In the genomic region with DNA sequence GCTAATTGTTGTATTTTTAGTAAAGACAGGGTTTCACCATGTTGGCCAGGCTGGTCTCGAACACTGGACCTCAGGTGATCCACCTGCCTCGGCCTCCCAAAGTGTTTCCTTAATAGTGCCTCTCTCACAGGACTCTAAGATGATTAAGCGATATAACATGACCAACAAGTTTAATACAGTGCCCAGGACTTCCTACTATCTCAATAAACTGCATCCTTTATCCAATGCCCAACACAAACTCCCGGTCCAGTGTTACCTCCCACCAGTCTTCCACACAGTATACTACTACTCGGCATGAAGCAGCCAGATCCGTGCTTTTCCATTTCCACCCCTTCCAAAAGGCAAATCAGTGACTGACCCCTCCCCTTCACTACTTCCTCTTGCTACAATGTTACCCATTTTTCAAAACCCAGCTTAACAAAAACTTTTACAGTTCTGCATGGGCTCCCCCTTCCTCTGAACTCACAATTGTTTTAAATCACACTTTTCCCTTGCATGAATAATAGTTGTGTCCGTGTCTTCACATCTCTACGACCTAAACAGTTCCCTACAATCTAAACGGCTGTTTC, we compare ENCODE assay signal across 9 cellular contexts. TPM values are rescaled to one million over a fixed set of nuclear protein-coding genes. Genes with fewer than 3 reads are reported as not detected.
DNase-seq lines count a peak whose midpoint lies in the region; ATAC-seq, FAIRE-seq and TF ChIP-seq lines count a peak whose summit lies in the region.
"Had no signal": no experiment of that assay in that cellular context is flagged by ENCODE, and none has a peak within 500 bp of the region (broad histone marks: within the 10 kb centered on the region; RNA-seq: fewer than 3 reads in every experiment).

No MANE protein-coding gene starts in this region.

- CTCF ChIA-PET in AG04449 (lab: Yijun Ruan, JAX) = interaction anchor here (1.1 to 13.1 kb wide), 4 partner anchors 9 to 35 kb away, joined by 3 to 203 read pairs (median 4); a partner anchor contains a TSS
- CTCF ChIA-PET in IMR-90 (lab: Yijun Ruan, JAX) = interaction anchor here (0.6 kb wide), 2 partner anchors 10 to 48 kb away, joined by 4 read pairs; no protein-coding TSS in a partner anchor
- CTCF ChIA-PET in GM12878 (lab: Yijun Ruan, JAX) = interaction anchor here (0.7 to 2.0 kb wide), 6 partner anchors 13 to 117 kb away, joined by 3 to 9 read pairs (median 5); a partner anchor contains a TSS

- peak overlapping the region; percentile 86 for H3K23ac ChIP-seq in IMR-90 (ENCODE audit: low read depth, low read length)

- H2BK5ac ChIP-seq in IMR-90 (ENCODE audit: low read depth, low read length, poor library complexity, severe bottlenecking) = no peak overlapping the region

- peaks cover 11% of the 10 kb centered on the region for H4K20me1 ChIP-seq in IMR-90 (ENCODE audit: insufficient read depth, low read length)
- H4K20me1 ChIP-seq in GM12878 (ENCODE audit: control insufficient read depth, insufficient read depth) = no peaks in the 10 kb centered on the region; the same call in 1 of the 2 replicates

- POLR2A ChIA-PET in AG04449 (lab: Yijun Ruan, JAX) (interaction anchor here (0.7 to 2.0 kb wide), 2 partner anchors 13 to 33 kb away, joined by 3 to 8 read pairs; a partner anchor contains a TSS), IMR-90 (lab: Charles Lee; ENCODE audit: unreplicated experiment) (interaction anchor here (0.9 kb wide), 1 partner anchor 33 kb away, joined by 3 read pairs; no protein-coding TSS in a partner anchor), GM12878 (lab: Charles Lee) (interaction anchor here (0.6 to 2.3 kb wide), 6 partner anchors 31 to 142 kb away, joined by 3 to 7 read pairs (median 3); a partner anchor contains a TSS)

- no peak overlapping the region for H2BK120ac ChIP-seq in IMR-90 (ENCODE audit: low read depth, low read length)

- H4K8ac ChIP-seq in IMR-90 (ENCODE audit: low read depth in 2 of 2, low read length in 2 of 2) = peak overlapping the region; percentile 38 to 48; a peak in 2 of 4 replicates

- peak overlapping the region; percentile 93 for H2AK9ac ChIP-seq in IMR-90 (replicated peaks; ENCODE audit: low read depth, low read length, poor library complexity)

- intact Hi-C loops in IMR-90 (cut with micrococcal nuclease) = no loop called here
- intact Hi-C loops in GM12878 (cut with micrococcal nuclease; ENCODE audit: unreplicated experiment) = loop anchor here (5.0 kb wide), 1 partner anchor 120 kb away; a partner anchor contains a TSS

- RAD21 ChIA-PET in GM12878 (lab: Charles Lee; ENCODE audit: unreplicated experiment) = interaction anchor here (1.1 kb wide), 1 partner anchor 128 kb away, joined by 3 read pairs; no protein-coding TSS in a partner anchor

- ATAC-seq in IMR-90 (ENCODE audit: low read depth) (peak; percentile 12; the same call in 1 of the 2 replicates), GM12878 (no peak), GM19023 (IDR thresholded peaks at IDR 0.05; ENCODE audit: unreplicated experiment) (no peak)

- BruUV-seq in IMR-90 (replicated peaks; lab: Mats Ljungman, UMichigan) = no TSS peak
- TSS peak; percentile 75 for BruUV-seq in GM12878 (replicated peaks; lab: Mats Ljungman, UMichigan)

- H3K27me3 ChIP-seq in IMR-90 (ENCODE audit: control insufficient read depth, insufficient read depth, low read length) (no peaks in the 10 kb centered on the region), GM12878 (replicated peaks in 1 of 2; ENCODE audit: control insufficient read depth in 2 of 2, insufficient read depth in 2 of 2, low read length in 1 of 2) (no peaks in the 10 kb centered on the region), mononuclear cell (ENCODE audit: insufficient read depth, low read length) (no peaks in the 10 kb centered on the region)

- dilution Hi-C loops in IMR-90 (cut with HindIII; ENCODE audit: low sequenced_read_pairs, unreplicated experiment) = no loop called here

- H3K9me1 ChIP-seq in IMR-90 (ENCODE audit: insufficient read depth, low read length) = peaks cover 4% of the 10 kb centered on the region; the same call in 1 of the 2 replicates

- peak overlapping the region; percentile 43; the same call in 1 of the 2 replicates for H3K56ac ChIP-seq in IMR-90 (ENCODE audit: extremely low read depth, insufficient read depth, low read length)

- H3K4me2 ChIP-seq in IMR-90 (ENCODE audit: low read depth, low read length) = peak overlapping the region; percentile 81
- peak overlapping the region; percentile 38 for H3K4me2 ChIP-seq in GM12878 (ENCODE audit: control insufficient read depth, insufficient read depth)

- H4K5ac ChIP-seq in IMR-90 (ENCODE audit: low read depth, low read length) = no peak overlapping the region

- H3K4ac ChIP-seq in IMR-90 (ENCODE audit: low read depth, low read length) = peak overlapping the region; percentile 90; the same call in 1 of the 2 replicates

- TF ChIP-seq RAD21 in IMR-90 (IDR thresholded peaks at IDR 0.05; ENCODE audit: low read length) (no peak), GM12878 (IDR thresholded peaks at IDR 0.05; ENCODE audit: insufficient read depth, low read depth, low read length) (no peak)

- H3K36me3 ChIP-seq in IMR-90 (ENCODE audit: control insufficient read depth, insufficient read depth, low read length) (peaks cover 39% of the 10 kb centered on the region), GM12878 (ENCODE audit: control insufficient read depth in 2 of 2, insufficient read depth in 2 of 2, low read length in 1 of 2) (peaks cover 18 to 27% of the 10 kb centered on the region in 2 experiments)

- no peak for TF ChIP-seq EP300 in GM12878 (IDR thresholded peaks at IDR 0.05; ENCODE audit: borderline replicate concordance in 1 of 2, control insufficient read depth in 1 of 2, low read depth in 2 of 2, low read length in 2 of 2)

- peaks cover 33% of the 10 kb centered on the region for H3K79me2 ChIP-seq in GM12878 (ENCODE audit: control insufficient read depth, insufficient read depth, low read length)

- H3K4me3 ChIP-seq in AG04449 (ENCODE audit: low read depth, low read length) = peak overlapping the region; percentile 98
- H3K4me3 ChIP-seq in IMR-90 (ENCODE audit: insufficient read depth, low read depth, low read length) = peak overlapping the region; percentile 78
- H3K4me3 ChIP-seq in GM12878 = peak overlapping the region; percentile 90
- H3K4me3 ChIP-seq in mononuclear cell (ENCODE audit: low read length) = peak overlapping the region; percentile 59

- H3K27ac ChIP-seq in IMR-90 (ENCODE audit: insufficient read depth, low read length) (no peak overlapping the region), GM12878 (ENCODE audit: control insufficient read depth, insufficient read depth) (peak overlapping the region; percentile 75)

- TF ChIP-seq CTCF in AG04449 (IDR thresholded peaks at IDR 0.05; ENCODE audit: insufficient read depth, low read length, missing control alignments) = no peak
- TF ChIP-seq CTCF in IMR-90 (conservative IDR thresholded peaks at IDR 0.05; ENCODE audit: low read depth, low read length) = no peak
- no peak for TF ChIP-seq CTCF in GM12878 (IDR thresholded peaks at IDR 0.05 in 2 of 3, conservative IDR thresholded peaks at IDR 0.05 in 1 of 3; ENCODE audit: control insufficient read depth in 2 of 3, extremely low read depth in 1 of 3, insufficient read depth in 1 of 3, low read depth in 3 of 3, low read length in 3 of 3)
- TF ChIP-seq CTCF in GM13976 (IDR thresholded peaks at IDR 0.05; ENCODE audit: borderline replicate concordance, control extremely low read depth, extremely low read depth, insufficient read depth, missing control alignments) = no peak

- H3K9ac ChIP-seq in IMR-90 (ENCODE audit: low read depth, low read length) (peak overlapping the region; percentile 85), GM12878 (ENCODE audit: control insufficient read depth, insufficient read depth, low read length) (peak overlapping the region; percentile 92)

- FAIRE-seq in GM12878 (lab: Jason Lieb, UNC) = no peak
- FAIRE-seq: colon had no signal

- TF ChIP-seq POLR2A in IMR-90 (IDR thresholded peaks at IDR 0.05; ENCODE audit: low read depth, low read length) (no peak), GM12878 (IDR thresholded peaks at IDR 0.05; ENCODE audit: low read depth, low read length) (no peak)

- no peak overlapping the region for H2BK15ac ChIP-seq in IMR-90 (ENCODE audit: low read depth, low read length)

- peak overlapping the region; percentile 83 for H3K14ac ChIP-seq in IMR-90 (replicated peaks; ENCODE audit: low read depth, low read length)

- no peak for DNase-seq in AG04449 (ENCODE audit: low read depth, low spot score)
- no peak for DNase-seq in IMR-90
- no peak for DNase-seq in GM12878 (ENCODE audit: low read depth, low spot score)
- no peak for DNase-seq in GM13976 (ENCODE audit: low spot score)
- DNase-seq in activated CD8-positive, alpha-beta memory T cell treated with anti-CD3 and anti-CD28 coated beads, Interleukin-2, amount 50 U/mL, for 48 hours = no peak
- no peak for DNase-seq in medulla oblongata (ENCODE audit: extremely low spot score)

- H3K4me1 ChIP-seq in IMR-90 (ENCODE audit: control insufficient read depth, insufficient read depth, low read length) (no peaks in the 10 kb centered on the region), GM12878 (ENCODE audit: control insufficient read depth, insufficient read depth, low read length) (peaks cover 4% of the 10 kb centered on the region; the same call in 1 of the 2 replicates), mononuclear cell (ENCODE audit: insufficient read depth, low read length) (peaks cover 24% of the 10 kb centered on the region)

- 37% methylated on average over 3 of the region's 9 CpGs; no CpG with 5 or more reads in 1 of the 2 experiments for WGBS in IMR-90 (ENCODE audit: extremely low coverage in 2 of 2, insufficient read length in 1 of 2), 2 experiments
- WGBS in GM12878 (ENCODE audit: insufficient coverage, insufficient replicate concordance, low lambda C conversion rate, missing lambda C conversion rate) = 19% methylated on average over 9 of the region's 9 CpGs

- no peak overlapping the region for H2BK20ac ChIP-seq in IMR-90 (ENCODE audit: low read depth, low read length)

- H3K9me3 ChIP-seq in IMR-90 (ENCODE audit: control insufficient read depth, insufficient read depth, low read length) (no peaks in the 10 kb centered on the region), GM12878 (replicated peaks; ENCODE audit: control insufficient read depth, insufficient read depth, low read length) (no peaks in the 10 kb centered on the region), mononuclear cell (ENCODE audit: low read depth, low read length) (no peaks in the 10 kb centered on the region)

- H3K18ac ChIP-seq in IMR-90 (ENCODE audit: low read depth, low read length) = no peak overlapping the region

- peaks cover 27 to 66% of the 10 kb centered on the region in 2 experiments for H3K79me1 ChIP-seq in IMR-90 (ENCODE audit: low read depth in 1 of 2, low read length in 2 of 2)

- H2AFZ ChIP-seq in IMR-90 (replicated peaks; ENCODE audit: low read length, poor library complexity) (peak overlapping the region; percentile 68), GM12878 (ENCODE audit: control insufficient read depth, low read depth, low read length) (no peak overlapping the region)

- H4K91ac ChIP-seq in IMR-90 (ENCODE audit: insufficient read depth, low read depth, low read length) = no peak overlapping the region

- SMC1A ChIA-PET in GM12878 (lab: Charles Lee; ENCODE audit: uncharacterized antibody, unreplicated experiment) = interaction anchor here (1.9 to 2.2 kb wide), 2 partner anchors 14 to 102 kb away, joined by 5 to 8 read pairs; no protein-coding TSS in a partner anchor

- in situ Hi-C loops in IMR-90 (cut with MboI; ENCODE audit: low sequenced_read_pairs) = no loop called here
- in situ Hi-C loops in GM12878 (cut with MboI) = no loop called here
- in situ Hi-C loops in GM13976 (cut with MboI; ENCODE audit: low sequenced_read_pairs, unreplicated experiment) = no loop called here

- peak overlapping the region; percentile 37; the same call in 1 of the 2 replicates for H2AK5ac ChIP-seq in IMR-90 (ENCODE audit: low read depth, low read length)

RNA-seq across cellular contexts. Expression of a gene that starts 0.9 kb away (rescaled TPM):
- 32.5 and 35.8 TPM in 2 replicates for total RNA-seq in IMR-90 (2012; rRNA removed)
- polyA plus RNA-seq in IMR-90 (2012; rRNA removed) = 49.9 and 51.7 TPM in 2 replicates
- 11.8 and 18.6 TPM in 2 replicates for polyA plus RNA-seq in IMR-90 (2012; cell fraction: cytosol; rRNA removed)
- polyA plus RNA-seq in IMR-90 (2012; cell fraction: nucleus; rRNA removed; ENCODE audit: low replicate concordance) = 170 and 206 TPM in 2 replicates
- 92.6 and 92.8 TPM in 2 replicates for total RNA-seq in GM12878 (2013; cell fraction: nucleolus; rRNA removed)
- 93.6 and 97.4 TPM in 2 replicates for total RNA-seq in GM12878 (2014; rRNA removed)
- total RNA-seq in GM12878 (2014; rRNA removed; fragmentation: Illumina TruSeq; extraction: Trizol) = 61.3 and 62.3 TPM in 2 replicates
- total RNA-seq in GM12878 (2021) = 99.1 and 102 TPM in 2 replicates
- polyA plus RNA-seq in GM12878 (2011; ENCODE audit: low read depth) = 48.7 TPM
- polyA plus RNA-seq in GM12878 (2011; rRNA removed) = 74.7 and 91.2 TPM in 2 replicates
- polyA plus RNA-seq in GM12878 (2011; cell fraction: cytosol; rRNA removed) = 67.5 and 81.8 TPM in 2 replicates
- 193 and 252 TPM in 2 replicates for polyA plus RNA-seq in GM12878 (2011; cell fraction: nucleus; rRNA removed)
- polyA plus RNA-seq in GM12878 (2012) = 40.1 and 60.0 TPM in 2 replicates
- polyA plus RNA-seq in GM12878 (2014; fragmentation: Illumina TruSeq; extraction: Trizol) = 116 and 121 TPM in 2 replicates
- 10 to 100 TPM; 26.5 to 27.3 TPM for polyA plus RNA-seq in GM12878 (2014; fragmentation: Nextera tagmentation; extraction: Ambion mirVana)
- 96.9 and 98.8 TPM in 2 replicates for polyA plus RNA-seq in GM12878 (2014; rRNA removed)
- polyA plus RNA-seq in GM12878 (2016; fragmentation: Nextera tagmentation; extraction: Ambion mirVana) = 100 to 1,000 TPM; 112 to 114 TPM
- 36.6 and 67.0 TPM in 2 replicates for polyA minus RNA-seq in GM12878 (2011; rRNA and poly(A)+ RNA removed)
- 19.4 and 32.1 TPM in 2 replicates for polyA minus RNA-seq in GM12878 (2011; cell fraction: cytosol; rRNA and poly(A)+ RNA removed)
- 30.7 and 68.6 TPM in 2 replicates for polyA minus RNA-seq in GM12878 (2011; cell fraction: nucleus; rRNA and poly(A)+ RNA removed)
- total RNA-seq in mononuclear cell = 44.2 TPM

RNA-seq across cellular contexts. Expression of a gene that starts 11.4 kb away (rescaled TPM):
- total RNA-seq in IMR-90 (2012; rRNA removed) (5.6 and 5.8 TPM in 2 replicates), GM12878 (2014; rRNA removed) (6.3 and 7.1 TPM in 2 replicates), GM12878 (2014; rRNA removed; fragmentation: Illumina TruSeq; extraction: Trizol) (4.7 and 5.1 TPM in 2 replicates), GM12878 (2021) (14.4 and 16.6 TPM in 2 replicates), mononuclear cell (8.0 TPM)
- polyA plus RNA-seq in IMR-90 (2012; rRNA removed) (35.1 and 37.8 TPM in 2 replicates), GM12878 (2011; rRNA removed) (5.0 and 7.1 TPM in 2 replicates), GM12878 (2014; fragmentation: Illumina TruSeq; extraction: Trizol) (2.2 and 5.4 TPM in 2 replicates), GM12878 (2014; fragmentation: Nextera tagmentation; extraction: Ambion mirVana) (under 1 TPM; 0.50 to 0.93 TPM), GM12878 (2014; rRNA removed) (20.9 and 21.8 TPM in 2 replicates), GM12878 (2016; fragmentation: Nextera tagmentation; extraction: Ambion mirVana) (1 to 10 TPM; 2.7 to 8.8 TPM)
- polyA plus RNA-seq in IMR-90 (2012; cell fraction: cytosol; rRNA removed) = 30.6 and 33.4 TPM in 2 replicates
- 194 and 345 TPM in 2 replicates for polyA plus RNA-seq in IMR-90 (2012; cell fraction: nucleus; rRNA removed; ENCODE audit: low replicate concordance)
- 9.8 and 9.9 TPM in 2 replicates for total RNA-seq in GM12878 (2013; cell fraction: nucleolus; rRNA removed)
- polyA plus RNA-seq in GM12878 (2011; ENCODE audit: low read depth) = 4.4 TPM
- 7.4 and 12.0 TPM in 2 replicates for polyA plus RNA-seq in GM12878 (2011; cell fraction: cytosol; rRNA removed)
- 49.7 and 69.0 TPM in 2 replicates for polyA plus RNA-seq in GM12878 (2011; cell fraction: nucleus; rRNA removed)
- polyA plus RNA-seq in GM12878 (2012) = 7.9 and 10.3 TPM in 2 replicates
- 3.4 and 5.6 TPM in 2 replicates for polyA minus RNA-seq in GM12878 (2011; rRNA and poly(A)+ RNA removed)
- polyA minus RNA-seq in GM12878 (2011; cell fraction: cytosol; rRNA and poly(A)+ RNA removed) = 1.3 and 2.7 TPM in 2 replicates
- polyA minus RNA-seq in GM12878 (2011; cell fraction: nucleus; rRNA and poly(A)+ RNA removed) = 6.2 and 14.2 TPM in 2 replicates

RNA-seq across cellular contexts. Expression of a gene that starts 32.9 kb away (rescaled TPM):
- total RNA-seq in IMR-90 (2012; rRNA removed) (11,536 and 12,939 TPM in 2 replicates), GM12878 (2014; rRNA removed) (8,450 and 8,907 TPM in 2 replicates), GM12878 (2014; rRNA removed; fragmentation: Illumina TruSeq; extraction: Trizol) (5,296 and 5,818 TPM in 2 replicates), GM12878 (2021) (5,606 and 5,698 TPM in 2 replicates), mononuclear cell (2,093 TPM)
- polyA plus RNA-seq in IMR-90 (2012; rRNA removed) (21,893 and 22,387 TPM in 2 replicates), GM12878 (2011; rRNA removed) (7,976 and 14,240 TPM in 2 replicates), GM12878 (2014; fragmentation: Illumina TruSeq; extraction: Trizol) (5,112 and 9,478 TPM in 2 replicates), GM12878 (2014; fragmentation: Nextera tagmentation; extraction: Ambion mirVana) (over 10,000 TPM in 1 of 2 experiments, 1,000 to 10,000 TPM in 1; 9,323 to 11,518 TPM), GM12878 (2014; rRNA removed) (9,590 and 10,389 TPM in 2 replicates), GM12878 (2016; fragmentation: Nextera tagmentation; extraction: Ambion mirVana) (1,000 to 10,000 TPM; 9,069 to 9,909 TPM)
- 8,363 and 20,126 TPM in 2 replicates for polyA plus RNA-seq in IMR-90 (2012; cell fraction: cytosol; rRNA removed)
- 5,196 and 8,980 TPM in 2 replicates for polyA plus RNA-seq in IMR-90 (2012; cell fraction: nucleus; rRNA removed; ENCODE audit: low replicate concordance)
- total RNA-seq in GM12878 (2013; cell fraction: nucleolus; rRNA removed) = 971 and 990 TPM in 2 replicates
- polyA plus RNA-seq in GM12878 (2011; ENCODE audit: low read depth) = 4,872 TPM
- polyA plus RNA-seq in GM12878 (2011; cell fraction: cytosol; rRNA removed) = 25,075 and 29,832 TPM in 2 replicates
- polyA plus RNA-seq in GM12878 (2011; cell fraction: nucleus; rRNA removed) = 10,735 and 12,198 TPM in 2 replicates
- polyA plus RNA-seq in GM12878 (2012) = 10,674 and 13,698 TPM in 2 replicates
- 10,096 and 19,827 TPM in 2 replicates for polyA minus RNA-seq in GM12878 (2011; rRNA and poly(A)+ RNA removed)
- polyA minus RNA-seq in GM12878 (2011; cell fraction: cytosol; rRNA and poly(A)+ RNA removed) = 5,010 and 5,239 TPM in 2 replicates
- 1,914 and 2,640 TPM in 2 replicates for polyA minus RNA-seq in GM12878 (2011; cell fraction: nucleus; rRNA and poly(A)+ RNA removed)

RNA-seq across cellular contexts. Expression of a gene that starts 40.0 kb away (rescaled TPM):
- 262 and 279 TPM in 2 replicates for total RNA-seq in IMR-90 (2012; rRNA removed)
- 99.8 and 116 TPM in 2 replicates for polyA plus RNA-seq in IMR-90 (2012; rRNA removed)
- polyA plus RNA-seq in IMR-90 (2012; cell fraction: cytosol; rRNA removed) = 56.6 and 65.1 TPM in 2 replicates
- 126 and 164 TPM in 2 replicates for polyA plus RNA-seq in IMR-90 (2012; cell fraction: nucleus; rRNA removed; ENCODE audit: low replicate concordance)
- 232 and 247 TPM in 2 replicates for total RNA-seq in GM12878 (2013; cell fraction: nucleolus; rRNA removed)
- total RNA-seq in GM12878 (2014; rRNA removed) = 303 and 304 TPM in 2 replicates
- total RNA-seq in GM12878 (2014; rRNA removed; fragmentation: Illumina TruSeq; extraction: Trizol) = 182 and 184 TPM in 2 replicates
- total RNA-seq in GM12878 (2021) = 323 and 342 TPM in 2 replicates
- 145 TPM for polyA plus RNA-seq in GM12878 (2011; ENCODE audit: low read depth)
- polyA plus RNA-seq in GM12878 (2011; rRNA removed) = 83.6 and 113 TPM in 2 replicates
- polyA plus RNA-seq in GM12878 (2011; cell fraction: cytosol; rRNA removed) = 141 and 175 TPM in 2 replicates
- polyA plus RNA-seq in GM12878 (2011; cell fraction: nucleus; rRNA removed) = 211 and 406 TPM in 2 replicates
- polyA plus RNA-seq in GM12878 (2012) = 107 and 108 TPM in 2 replicates
- polyA plus RNA-seq in GM12878 (2014; fragmentation: Illumina TruSeq; extraction: Trizol) = 250 and 254 TPM in 2 replicates
- polyA plus RNA-seq in GM12878 (2014; fragmentation: Nextera tagmentation; extraction: Ambion mirVana) = 100 to 1,000 TPM in 1 of 2 experiments, 10 to 100 TPM in 1; 58.6 to 109 TPM
- 179 and 208 TPM in 2 replicates for polyA plus RNA-seq in GM12878 (2014; rRNA removed)
- polyA plus RNA-seq in GM12878 (2016; fragmentation: Nextera tagmentation; extraction: Ambion mirVana) = 100 to 1,000 TPM in 1 of 2 experiments, 10 to 100 TPM in 1; 99.6 to 109 TPM
- polyA minus RNA-seq in GM12878 (2011; rRNA and poly(A)+ RNA removed) = 223 and 229 TPM in 2 replicates
- polyA minus RNA-seq in GM12878 (2011; cell fraction: cytosol; rRNA and poly(A)+ RNA removed) = 125 and 140 TPM in 2 replicates
- 64.0 and 145 TPM in 2 replicates for polyA minus RNA-seq in GM12878 (2011; cell fraction: nucleus; rRNA and poly(A)+ RNA removed)
- total RNA-seq in mononuclear cell = 208 TPM
